ENCODE assay signal across 17 cellular contexts in genomic region chr1:3307359-3307758, GRCh38.
"Had no signal": no experiment of that assay in that cellular context is flagged by ENCODE, and none has a peak within 500 bp of the region (broad histone marks: within the 10 kb centered on the region; RNA-seq: fewer than 3 reads in every experiment).

No MANE protein-coding gene starts in this region.

- ATAC-seq: activated CD4-positive, CD25-positive, alpha-beta regulatory T cell treated with anti-CD3 and anti-CD28 coated beads, Interleukin-2, amount 50 U/mL, for 24 hours; gastrocnemius medialis had no signal

- H3K4me1 ChIP-seq: breast epithelium, gastrocnemius medialis had no signal

- H3K36me3 ChIP-seq: breast epithelium, gastrocnemius medialis, heart right ventricle had no signal

- H3K9me3 ChIP-seq: breast epithelium, gastrocnemius medialis had no signal

- DNase-seq: activated CD4-positive, alpha-beta T cell treated with anti-CD3 and anti-CD28 coated beads, Interleukin-2, amount 50 U/mL, for 1 hour; activated CD8-positive, alpha-beta memory T cell treated with anti-CD3 and anti-CD28 coated beads for 24 hours; activated naive CD8-positive, alpha-beta T cell treated with anti-CD3 and anti-CD28 coated beads for 36 hours; cerebellar nuclear complex; dermis blood vessel endothelial cell; gastrocnemius medialis; midbrain; retina; stimulated activated CD4-positive, alpha-beta T cell treated with anti-CD3 and anti-CD28 coated beads, Interleukin-4, amount 100 ng/mL, for 4 hours; stimulated activated CD8-positive, alpha-beta memory T cell treated with anti-CD3 and anti-CD28 coated beads, Interleukin-4, amount 100 ng/mL, for 48 hours; stimulated activated naive CD8-positive, alpha-beta T cell treated with anti-CD3 and anti-CD28 coated beads, Interleukin-15, Interleukin-2, amounts not matched to agents 100 U/mL and 50 U/mL, for 24 hours had no signal

- H3K4me3 ChIP-seq: breast epithelium, gastrocnemius medialis, heart right ventricle, lung, skin epidermis had no signal

- H3K27ac ChIP-seq: breast epithelium, epithelial cell of prostate, gastrocnemius medialis, heart right ventricle, skin epidermis had no signal
